In genomic region chr11:27716850-27717249, GRCh38 we compare ENCODE assay signal across 16 cellular contexts. TPM values are rescaled to one million over a fixed set of nuclear protein-coding genes. Genes with fewer than 3 reads are reported as not detected.
DNase-seq lines count a peak whose midpoint lies in the region; ATAC-seq, FAIRE-seq and TF ChIP-seq lines count a peak whose summit lies in the region.
"Had no signal": no experiment of that assay in that cellular context is flagged by ENCODE, and none has a peak within 500 bp of the region (broad histone marks: within the 10 kb centered on the region; RNA-seq: fewer than 3 reads in every experiment).

No MANE protein-coding gene starts in this region.

- H3K14ac ChIP-seq in IMR-90 (replicated peaks; ENCODE audit: low read depth, low read length) (no peak overlapping the region), mesenchymal stem cell (ENCODE audit: low read length in 2 of 2) (no peak overlapping the region)

- H3K9ac ChIP-seq in IMR-90 (ENCODE audit: low read depth, low read length) = no peak overlapping the region
- no peak overlapping the region for H3K9ac ChIP-seq in mesenchymal stem cell (ENCODE audit: low read length)

- no peaks in the 10 kb centered on the region for H3K9me3 Mint-ChIP-seq in chondrocyte (ENCODE audit: low read depth)
- H3K9me3 Mint-ChIP-seq in activated CD4-positive, alpha-beta T cell treated with anti-CD3 and anti-CD28 coated beads, Interleukin-2, amount 10 ng/mL, durations not matched to agents 7 days and 5 days = peaks cover 6% of the 10 kb centered on the region

- H3K4me1 ChIP-seq in IMR-90 (ENCODE audit: control insufficient read depth, insufficient read depth, low read length) = peaks cover 3% of the 10 kb centered on the region
- peaks cover 11% of the 10 kb centered on the region for H3K4me1 ChIP-seq in mesenchymal stem cell (ENCODE audit: control insufficient read depth, insufficient read depth, low read depth, low read length)
- H3K4me1 ChIP-seq in gastroesophageal sphincter = peaks cover 0 to 31% (median 14%) of the 10 kb centered on the region in 3 donors

- peak; percentile 49 for TF ChIP-seq RAD21 in IMR-90 (IDR thresholded peaks at IDR 0.05; ENCODE audit: low read length)

- no peak overlapping the region for H3K4me3 ChIP-seq in IMR-90 (ENCODE audit: insufficient read depth, low read depth, low read length)
- no peak overlapping the region for H3K4me3 ChIP-seq in mesenchymal stem cell (ENCODE audit: insufficient read depth in 1 of 2, low read depth in 1 of 2, low read length in 2 of 2)
- H3K4me3 ChIP-seq in gastroesophageal sphincter = no peak overlapping the region
- H3K4me3 ChIP-seq: adrenal gland, MG63, skin epidermis, stomach had no signal

- dilution Hi-C loops in IMR-90 (cut with HindIII; ENCODE audit: low sequenced_read_pairs, unreplicated experiment) = no loop called here

- no peak overlapping the region for H2BK12ac ChIP-seq in mesenchymal stem cell (ENCODE audit: low read length in 2 of 2)

- no peaks in the 10 kb centered on the region for H3K36me3 Mint-ChIP-seq in chondrocyte (ENCODE audit: low read depth)
- peaks cover 4% of the 10 kb centered on the region for H3K36me3 Mint-ChIP-seq in activated CD4-positive, alpha-beta T cell treated with anti-CD3 and anti-CD28 coated beads, Interleukin-2, amount 10 ng/mL, durations not matched to agents 7 days and 5 days (ENCODE audit: low read depth)

- no peaks in the 10 kb centered on the region for H3K36me3 ChIP-seq in IMR-90 (ENCODE audit: control insufficient read depth, insufficient read depth, low read length)
- H3K36me3 ChIP-seq in mesenchymal stem cell (ENCODE audit: control insufficient read depth in 1 of 2, insufficient read depth in 2 of 2, low read depth in 1 of 2, low read length in 2 of 2) = no peaks in the 10 kb centered on the region
- no peaks in the 10 kb centered on the region for H3K36me3 ChIP-seq in gastroesophageal sphincter
- H3K36me3 ChIP-seq: adrenal gland, MG63, stomach had no signal

- DNase-seq in IMR-90 = peak; percentile 71
- DNase-seq in chondrocyte (ENCODE audit: low spot score) = no peak
- DNase-seq in mesenchymal stem cell = peak; percentile 69
- no peak for DNase-seq in urothelium cell line (ENCODE audit: low spot score)
- DNase-seq in activated CD4-positive, alpha-beta T cell treated with anti-CD3 and anti-CD28 coated beads, Interleukin-2, amount 10 ng/mL, durations not matched to agents 7 days and 5 days = no peak
- no peak for DNase-seq in foreskin melanocyte
- DNase-seq: activated CD4-positive, CD25-positive, alpha-beta regulatory T cell treated with anti-CD3 and anti-CD28 coated beads, Interleukin-2, amount 50 U/mL, for 72 hours; activated T-cell treated with anti-CD3 and anti-CD28 coated beads, Interleukin-2, amount 50 U/mL, for 24 hours; adrenal gland; left ventricle myocardium superior; MG63; stomach had no signal

- H2AFZ ChIP-seq in IMR-90 (replicated peaks; ENCODE audit: low read length, poor library complexity) (no peak overlapping the region), mesenchymal stem cell (ENCODE audit: low read depth, low read length) (no peak overlapping the region)

- no CpG with 5 or more reads among the region's 1 CpG for WGBS in IMR-90 (ENCODE audit: extremely low coverage in 2 of 2, insufficient read length in 1 of 2), 2 experiments
- 57% methylated on average over 1 of the region's 1 CpG for WGBS in mesenchymal stem cell
- 20 to 50% methylated on average over 1 of the region's 1 CpG for WGBS in gastroesophageal sphincter (ENCODE audit: low coverage in 1 of 2), 2 donors

- TF ChIP-seq POLR2A in IMR-90 (IDR thresholded peaks at IDR 0.05; ENCODE audit: low read depth, low read length) (no peak), gastroesophageal sphincter (IDR thresholded peaks at IDR 0.05) (no peak)

- FAIRE-seq in urothelium cell line (lab: Jason Lieb, UNC) = no peak

- H2BK120ac ChIP-seq in IMR-90 (ENCODE audit: low read depth, low read length) (peak overlapping the region; percentile 67), mesenchymal stem cell (ENCODE audit: low read depth, low read length) (no peak overlapping the region)

- no peaks in the 10 kb centered on the region for H3K27me3 ChIP-seq in IMR-90 (ENCODE audit: control insufficient read depth, insufficient read depth, low read length)
- H3K27me3 ChIP-seq in mesenchymal stem cell (ENCODE audit: control insufficient read depth in 1 of 2, insufficient read depth in 1 of 2, low read length in 2 of 2) = peaks cover 15 to 25% of the 10 kb centered on the region in 2 experiments
- peaks cover 87% of the 10 kb centered on the region for H3K27me3 ChIP-seq in gastroesophageal sphincter

- POLR2A ChIA-PET in IMR-90 (lab: Charles Lee; ENCODE audit: unreplicated experiment) = no interaction called here
- POLR2A ChIA-PET in activated CD4-positive, alpha-beta T cell treated with anti-CD3 and anti-CD28 coated beads, Interleukin-2, amount 10 ng/mL, durations not matched to agents 7 days and 5 days (lab: Charles Lee) = no interaction called here

- H3K18ac ChIP-seq in IMR-90 (ENCODE audit: low read depth, low read length) (no peak overlapping the region), mesenchymal stem cell (ENCODE audit: low read depth in 1 of 2, low read length in 2 of 2) (no peak overlapping the region)

- H3K9me3 ChIP-seq in IMR-90 (ENCODE audit: control insufficient read depth, insufficient read depth, low read length) (no peaks in the 10 kb centered on the region), mesenchymal stem cell (ENCODE audit: control insufficient read depth, low read length) (no peaks in the 10 kb centered on the region), gastroesophageal sphincter (peaks cover 0 to 4% (median 0%) of the 10 kb centered on the region in 3 donors)
- H3K9me3 ChIP-seq: adrenal gland, MG63 had no signal

- H2BK20ac ChIP-seq in IMR-90 (ENCODE audit: low read depth, low read length) = 0 out of 2 replicates have a peak overlapping the region, but pooled peaks have one; percentile 39

- H3K9me1 ChIP-seq in IMR-90 (ENCODE audit: insufficient read depth, low read length) = peaks cover 2% of the 10 kb centered on the region

- CTCF ChIA-PET in IMR-90 (lab: Yijun Ruan, JAX) = interaction anchor here (0.7 to 2.3 kb wide), 11 partner anchors 10 to 1612 kb away, joined by 3 to 8 read pairs (median 3); no protein-coding TSS in a partner anchor
- CTCF ChIA-PET in activated CD4-positive, alpha-beta T cell treated with anti-CD3 and anti-CD28 coated beads, Interleukin-2, amount 10 ng/mL, durations not matched to agents 7 days and 5 days (lab: Charles Lee) = interaction anchor here (1.2 to 1.5 kb wide), 2 partner anchors 14 to 18 kb away, joined by 3 to 5 read pairs; no protein-coding TSS in a partner anchor

- no peak overlapping the region for H2AK9ac ChIP-seq in IMR-90 (replicated peaks; ENCODE audit: low read depth, low read length, poor library complexity)

- no peak for TF ChIP-seq EP300 in gastroesophageal sphincter (IDR thresholded peaks at IDR 0.05)

- no peak overlapping the region for H3K27ac ChIP-seq in C4-2B
- no peak overlapping the region for H3K27ac ChIP-seq in IMR-90 (ENCODE audit: insufficient read depth, low read length)
- H3K27ac ChIP-seq in mesenchymal stem cell (ENCODE audit: low read length, poor library complexity, severe bottlenecking) = no peak overlapping the region
- H3K27ac ChIP-seq in gastroesophageal sphincter = no peak overlapping the region
- H3K27ac ChIP-seq: adrenal gland, skin epidermis, stomach had no signal

- no peak overlapping the region for H3K56ac ChIP-seq in IMR-90 (ENCODE audit: extremely low read depth, insufficient read depth, low read length)

- in situ Hi-C loops in IMR-90 (cut with MboI; ENCODE audit: low sequenced_read_pairs) = loop anchor here (10.0 to 25.0 kb wide), 4 partner anchors 218 to 1445 kb away; no protein-coding TSS in a partner anchor

- H3K4me1 Mint-ChIP-seq in chondrocyte (ENCODE audit: low read depth) = peaks cover 36% of the 10 kb centered on the region
- no peaks in the 10 kb centered on the region for H3K4me1 Mint-ChIP-seq in activated CD4-positive, alpha-beta T cell treated with anti-CD3 and anti-CD28 coated beads, Interleukin-2, amount 10 ng/mL, durations not matched to agents 7 days and 5 days

- H3K4ac ChIP-seq in IMR-90 (ENCODE audit: low read depth, low read length) (no peak overlapping the region), mesenchymal stem cell (ENCODE audit: low read depth in 1 of 2, low read length in 2 of 2) (no peak overlapping the region)

- intact Hi-C loops in IMR-90 (cut with micrococcal nuclease) = loop anchor here (5.0 to 10.0 kb wide), 6 partner anchors 510 to 1615 kb away; no protein-coding TSS in a partner anchor

- ATAC-seq in IMR-90 (ENCODE audit: low read depth) (no peak), gastroesophageal sphincter (no peak)
- ATAC-seq: left ventricle myocardium superior had no signal

- H3K27ac Mint-ChIP-seq in chondrocyte (ENCODE audit: unreplicated experiment) = no peak overlapping the region
- H3K27ac Mint-ChIP-seq in activated CD4-positive, alpha-beta T cell treated with anti-CD3 and anti-CD28 coated beads, Interleukin-2, amount 10 ng/mL, durations not matched to agents 7 days and 5 days = no peak overlapping the region
- H3K27ac Mint-ChIP-seq: activated T-cell treated with anti-CD3 and anti-CD28 coated beads, Interleukin-2, amount 50 U/mL, for 24 hours had no signal

- H2BK15ac ChIP-seq in IMR-90 (ENCODE audit: low read depth, low read length) (no peak overlapping the region), mesenchymal stem cell (ENCODE audit: low read depth, poor library complexity, severe bottlenecking) (no peak overlapping the region)

- no peak overlapping the region; a peak in 1 of 4 replicates for H4K8ac ChIP-seq in IMR-90 (ENCODE audit: low read depth in 2 of 2, low read length in 2 of 2)
- H4K8ac ChIP-seq in mesenchymal stem cell (ENCODE audit: low read length) = no peak overlapping the region

- H3K4me2 ChIP-seq in IMR-90 (ENCODE audit: low read depth, low read length) (peak overlapping the region; percentile 2; the same call in 1 of the 2 replicates), mesenchymal stem cell (ENCODE audit: low read length, poor library complexity, severe bottlenecking) (no peak overlapping the region)

- H3K23ac ChIP-seq in IMR-90 (ENCODE audit: low read depth, low read length) (peak overlapping the region; percentile 52; the same call in 1 of the 2 replicates), mesenchymal stem cell (ENCODE audit: low read length in 2 of 2) (no peak overlapping the region)

- no peak overlapping the region for H4K91ac ChIP-seq in IMR-90 (ENCODE audit: insufficient read depth, low read depth, low read length)
- no peak overlapping the region for H4K91ac ChIP-seq in mesenchymal stem cell (ENCODE audit: low read length)

- no peaks in the 10 kb centered on the region for H4K20me1 ChIP-seq in IMR-90 (ENCODE audit: insufficient read depth, low read length)

- H3K79me1 ChIP-seq in IMR-90 (ENCODE audit: low read depth in 1 of 2, low read length in 2 of 2) (peaks cover 12 to 16% of the 10 kb centered on the region in 2 experiments), mesenchymal stem cell (replicated peaks; ENCODE audit: low read length, poor library complexity, severe bottlenecking) (no peaks in the 10 kb centered on the region)

- no peak overlapping the region for H4K5ac ChIP-seq in IMR-90 (ENCODE audit: low read depth, low read length)

- TF ChIP-seq CTCF in C4-2B (conservative IDR thresholded peaks at IDR 0.05) (peak; percentile 26), IMR-90 (conservative IDR thresholded peaks at IDR 0.05; ENCODE audit: low read depth, low read length) (peak; percentile 60), chondrocyte (IDR thresholded peaks at IDR 0.05) (peak; percentile 67), gastroesophageal sphincter (IDR thresholded peaks at IDR 0.05) (no peak)

- H2BK5ac ChIP-seq in IMR-90 (ENCODE audit: low read depth, low read length, poor library complexity, severe bottlenecking) (peak overlapping the region; percentile 81), mesenchymal stem cell (ENCODE audit: low read depth, low read length, poor library complexity, severe bottlenecking) (no peak overlapping the region)

- peaks cover 13% of the 10 kb centered on the region for H3K27me3 Mint-ChIP-seq in chondrocyte (ENCODE audit: low read depth)
- peaks cover 53% of the 10 kb centered on the region for H3K27me3 Mint-ChIP-seq in activated CD4-positive, alpha-beta T cell treated with anti-CD3 and anti-CD28 coated beads, Interleukin-2, amount 10 ng/mL, durations not matched to agents 7 days and 5 days

- no TSS peak for BruUV-seq in IMR-90 (replicated peaks; lab: Mats Ljungman, UMichigan)

- H3K4me3 Mint-ChIP-seq in chondrocyte (ENCODE audit: unreplicated experiment) = no peak overlapping the region
- H3K4me3 Mint-ChIP-seq in activated CD4-positive, alpha-beta T cell treated with anti-CD3 and anti-CD28 coated beads, Interleukin-2, amount 10 ng/mL, durations not matched to agents 7 days and 5 days = no peak overlapping the region
- H3K4me3 Mint-ChIP-seq: activated T-cell treated with anti-CD3 and anti-CD28 coated beads, Interleukin-2, amount 50 U/mL, for 24 hours had no signal

- H2AK5ac ChIP-seq in IMR-90 (ENCODE audit: low read depth, low read length) = no peak overlapping the region
- no peak overlapping the region for H2AK5ac ChIP-seq in mesenchymal stem cell (ENCODE audit: low read length, severe bottlenecking)

RNA-seq across cellular contexts. Expression of gene BDNF, which starts 16.6 kb away (rescaled TPM):
- total RNA-seq in IMR-90 (2012; rRNA removed) (152 and 174 TPM in 2 replicates), chondrocyte (2.0 to 4.4 TPM (median 4.1 TPM) in 3 replicates), gastroesophageal sphincter (under 1 TPM in 3 of 4 donors, not detected in 1; 0.31 to 0.62 (median 0.37) TPM)
- polyA plus RNA-seq in IMR-90 (2012; rRNA removed) = 91.9 and 94.8 TPM in 2 replicates
- 50.7 and 60.1 TPM in 2 replicates for polyA plus RNA-seq in IMR-90 (2012; cell fraction: cytosol; rRNA removed)
- polyA plus RNA-seq in IMR-90 (2012; cell fraction: nucleus; rRNA removed; ENCODE audit: low replicate concordance) = 65.9 and 184 TPM in 2 replicates
- polyA plus RNA-seq in mesenchymal stem cell (2013, experiment 1 of 2) = 38.5 TPM
- 40.6 TPM for polyA plus RNA-seq in mesenchymal stem cell (2013, experiment 2 of 2)
- not detected for total RNA-seq in activated CD4-positive, alpha-beta T cell treated with anti-CD3 and anti-CD28 coated beads, Interleukin-2, amount 10 ng/mL, durations not matched to agents 7 days and 5 days
- polyA plus RNA-seq: neural cell had no signal

Comparison
In these comparisons a context has a peak if more than half of its experiments do, and no peak if none do; other contexts are left out.
1. CTCF ChIP-seq: peak in C4-2B (single experiment), IMR-90 (single experiment) and chondrocyte (single experiment); none in gastroesophageal sphincter (0 of 4).
2. DNase-seq: peak in IMR-90 (single experiment) and mesenchymal stem cell (single experiment); none in chondrocyte (single experiment), urothelium cell line (single experiment), activated CD4-positive, alpha-beta T cell treated with anti-CD3 and anti-CD28 coated beads, Interleukin-2, amount 10 ng/mL, durations not matched to agents 7 days and 5 days (single experiment) and foreskin melanocyte (single experiment).
3. RNA of gene BDNF, which starts 16.6 kb away (total RNA-seq): 152 to 174 TPM in IMR-90; 2.0 to 4.4 TPM in chondrocyte, 0.31 to 0.62 TPM in gastroesophageal sphincter and not detected in activated CD4-positive, alpha-beta T cell treated with anti-CD3 and anti-CD28 coated beads, Interleukin-2, amount 10 ng/mL, durations not matched to agents 7 days and 5 days; every median in the first group is over 10 times any median in the second.